ENCODE assay signal across 13 cellular contexts in the genomic region with DNA sequence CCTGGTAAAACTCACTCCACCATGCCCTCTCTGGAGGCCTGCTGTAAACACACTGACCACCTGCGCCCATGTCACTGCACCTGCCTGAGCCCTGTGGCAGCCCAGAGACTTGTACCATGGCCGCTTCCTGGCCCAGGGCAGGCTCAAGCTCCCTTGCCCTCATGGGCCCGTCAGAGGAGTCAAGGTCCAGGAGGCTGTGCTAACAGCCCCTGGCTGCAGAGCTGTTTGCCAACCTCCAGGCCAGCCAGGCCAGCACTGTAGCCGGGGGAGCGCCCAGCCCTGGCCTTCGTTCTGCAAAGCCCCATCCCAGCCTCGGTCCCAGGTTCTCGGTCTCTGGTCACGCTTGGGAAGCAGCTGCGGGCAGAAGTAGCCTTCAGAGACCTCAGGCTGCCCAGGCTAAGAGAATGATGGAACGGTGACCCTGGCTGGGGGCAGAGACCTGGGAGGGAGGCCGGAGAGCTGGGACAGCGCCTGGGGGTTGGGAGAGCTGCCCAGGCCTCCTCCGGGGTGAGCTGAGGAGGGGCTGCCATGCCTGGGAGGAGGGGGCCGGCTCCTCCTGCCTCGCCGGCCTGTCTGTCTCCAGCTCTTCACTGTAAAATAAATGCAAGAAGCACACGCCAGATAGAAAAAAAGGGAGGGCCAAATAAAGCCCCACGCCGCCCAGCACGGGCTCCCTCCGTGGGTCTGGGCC. TPM values are rescaled to one million over a fixed set of nuclear protein-coding genes. Genes with fewer than 3 reads are reported as not detected.
A peak's percentile ranks its signal among the peaks of the same experiment; 100 is the strongest.
DNase-seq lines count a peak whose midpoint lies in the region; ATAC-seq and TF ChIP-seq lines count a peak whose summit lies in the region.
"Had no signal": no experiment of that assay in that cellular context is flagged by ENCODE, and none has a peak within 500 bp of the region (broad histone marks: within the 10 kb centered on the region; RNA-seq: fewer than 3 reads in every experiment).

No MANE protein-coding gene starts in this region.

- H3K9me3 Mint-ChIP-seq in mesothelial cell of epicardium, result no peaks in the 10 kb centered on the region

- TF ChIP-seq CTCF in mesothelial cell of epicardium (IDR thresholded peaks at IDR 0.05; ENCODE audit: unreplicated experiment) (no peak), vagina (IDR thresholded peaks at IDR 0.05) (no peak)

- H3K4me3 ChIP-seq in vagina, result peak overlapping the region in 1 of 2 donors; percentile 44

- no peaks in the 10 kb centered on the region for H3K36me3 ChIP-seq in vagina
- H3K36me3 ChIP-seq: prostate gland, tibial artery had no signal

- ATAC-seq in left ventricle myocardium superior, result no peak
- no peak for ATAC-seq in HG02870 (IDR thresholded peaks at IDR 0.05; ENCODE audit: unreplicated experiment)
- no peak for ATAC-seq in GM21528 (IDR thresholded peaks at IDR 0.05; ENCODE audit: low FRiP score, unreplicated experiment)

- no peaks in the 10 kb centered on the region for H3K27me3 ChIP-seq in vagina

- peaks cover 14% of the 10 kb centered on the region for H3K4me1 Mint-ChIP-seq in mesothelial cell of epicardium

- no peaks in the 10 kb centered on the region for H3K9me3 ChIP-seq in vagina
- H3K9me3 ChIP-seq: prostate gland, tibial artery had no signal

- H3K4me3 Mint-ChIP-seq in mesothelial cell of epicardium, result peak overlapping the region; percentile 57

- H3K27me3 Mint-ChIP-seq in mesothelial cell of epicardium (ENCODE audit: low read depth), result peaks cover 36% of the 10 kb centered on the region

- no peak for TF ChIP-seq POLR2A in vagina (IDR thresholded peaks at IDR 0.05)

- H3K27ac ChIP-seq in cingulate gyrus (ENCODE audit: low read depth, low read length) (peak overlapping the region; percentile 39), vagina (peak overlapping the region; percentile 56)
- H3K27ac ChIP-seq: prostate gland, tibial artery had no signal

- H3K4me1 ChIP-seq in vagina, result peaks cover 22% of the 10 kb centered on the region
- H3K4me1 ChIP-seq: prostate gland had no signal

- peak; percentile 63 for DNase-seq in cardiac septum (ENCODE audit: low spot score)
- DNase-seq in left ventricle myocardium superior, result no peak
- no peak for DNase-seq in mesothelial cell of epicardium (ENCODE audit: low spot score in 2 of 2, unreplicated experiment in 2 of 2)
- no peak for DNase-seq in vagina (ENCODE audit: extremely low spot score in 2 of 2)
- DNase-seq in GM03348 (ENCODE audit: low spot score), result no peak
- DNase-seq: activated CD8-positive, alpha-beta memory T cell treated with anti-CD3 and anti-CD28 coated beads, Interleukin-2, amount 50 U/mL, for 4 hours; KBM-7; NCI-H2081 treated with DMSO at 0.1 percent for 48 hours had no signal

- no peaks in the 10 kb centered on the region for H3K36me3 Mint-ChIP-seq in mesothelial cell of epicardium

- no peak overlapping the region for H3K27ac Mint-ChIP-seq in mesothelial cell of epicardium

- intact Hi-C loops in cardiac septum (cut with DNase I), result no loop called here
- intact Hi-C loops in left ventricle myocardium superior (cut with micrococcal nuclease), result no loop called here
- intact Hi-C loops in vagina (cut with DNase I), result no loop called here

RNA-seq across cellular contexts. Expression of a gene that starts 11.9 kb away (rescaled TPM):
- total RNA-seq in cardiac septum, result 15.3 TPM
- total RNA-seq in left ventricle myocardium superior, result 14.9 TPM
- 77.4 to 82.2 TPM (median 80.7 TPM) in 3 replicates for total RNA-seq in mesothelial cell of epicardium
- 30.4 TPM for total RNA-seq in vagina
